ENCODE assay signal across 23 cellular contexts in the genomic region with DNA sequence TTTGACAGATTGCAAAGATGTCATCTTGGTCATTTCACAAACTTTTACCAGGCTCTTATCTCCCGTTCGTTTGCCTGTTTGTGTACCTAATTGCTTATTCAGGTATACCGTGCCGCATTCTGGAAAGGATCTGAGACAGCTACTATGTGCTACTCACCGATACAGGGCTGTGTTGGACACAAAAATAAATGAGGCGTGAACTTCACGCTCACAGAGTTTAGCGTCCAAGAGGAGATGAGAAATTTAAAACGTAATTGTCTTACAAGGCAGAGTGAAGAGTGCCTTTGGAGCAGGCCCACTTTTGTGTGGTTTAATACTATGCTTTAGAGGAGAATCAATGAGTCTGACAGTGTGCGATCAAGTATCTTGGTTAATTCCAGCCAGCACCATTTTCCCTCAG.
"Had no signal": no experiment of that assay in that cellular context is flagged by ENCODE, and none has a peak within 500 bp of the region (broad histone marks: within the 10 kb centered on the region; RNA-seq: fewer than 3 reads in every experiment).

No MANE protein-coding gene starts in this region.

- DNase-seq: effector CD4-positive, alpha-beta T cell; endodermal cell; erythroblast; foreskin keratinocyte; immature natural killer cell; mammary epithelial cell; mucosa of descending colon; naive thymus-derived CD8-positive, alpha-beta T cell; nucleus accumbens; pancreas; retina; spleen; stimulated activated CD4-positive, alpha-beta T cell treated with anti-CD3 and anti-CD28 coated beads, Interleukin-2, amount 100 ng/mL, for 24 hours; stimulated activated CD4-positive, alpha-beta T cell treated with anti-CD3 and anti-CD28 coated beads, Interleukin-4, amount 100 ng/mL, for 4 hours; stimulated activated naive B cell treated with anti-CD40 and anti-IgM and Interleukin-4, amounts not matched to agents 10 μg/mL and 1 μg/mL and 100 μg/mL, for 72 hours; stomach; substantia nigra; trophoblast cell had no signal

- H3K27ac ChIP-seq: coronary artery, foreskin keratinocyte, pancreas, prostate gland, spleen, stomach, thoracic aorta had no signal

- H3K4me3 ChIP-seq: coronary artery, mucosa of descending colon, pancreas, prostate gland, spleen, stomach, thoracic aorta had no signal

- H3K27me3 ChIP-seq: stomach had no signal

- H3K4me1 ChIP-seq: foreskin keratinocyte, pancreas, prostate gland had no signal

- H3K36me3 ChIP-seq: pancreas, prostate gland, spleen, stomach, thoracic aorta had no signal

- H3K9me3 ChIP-seq: mucosa of descending colon, pancreas, prostate gland, spleen, stomach, thoracic aorta had no signal

- ATAC-seq: foreskin keratinocyte; left lobe of liver; mucosa of descending colon; naive thymus-derived CD8-positive, alpha-beta T cell; pancreas; sciatic nerve; stimulated activated naive B cell treated with anti-CD40 and anti-IgM and Interleukin-4, amounts not matched to agents 10 μg/mL and 1 μg/mL and 100 μg/mL, for 72 hours had no signal
